8 cellular contexts compared by ENCODE assay signal in the genomic region with DNA sequence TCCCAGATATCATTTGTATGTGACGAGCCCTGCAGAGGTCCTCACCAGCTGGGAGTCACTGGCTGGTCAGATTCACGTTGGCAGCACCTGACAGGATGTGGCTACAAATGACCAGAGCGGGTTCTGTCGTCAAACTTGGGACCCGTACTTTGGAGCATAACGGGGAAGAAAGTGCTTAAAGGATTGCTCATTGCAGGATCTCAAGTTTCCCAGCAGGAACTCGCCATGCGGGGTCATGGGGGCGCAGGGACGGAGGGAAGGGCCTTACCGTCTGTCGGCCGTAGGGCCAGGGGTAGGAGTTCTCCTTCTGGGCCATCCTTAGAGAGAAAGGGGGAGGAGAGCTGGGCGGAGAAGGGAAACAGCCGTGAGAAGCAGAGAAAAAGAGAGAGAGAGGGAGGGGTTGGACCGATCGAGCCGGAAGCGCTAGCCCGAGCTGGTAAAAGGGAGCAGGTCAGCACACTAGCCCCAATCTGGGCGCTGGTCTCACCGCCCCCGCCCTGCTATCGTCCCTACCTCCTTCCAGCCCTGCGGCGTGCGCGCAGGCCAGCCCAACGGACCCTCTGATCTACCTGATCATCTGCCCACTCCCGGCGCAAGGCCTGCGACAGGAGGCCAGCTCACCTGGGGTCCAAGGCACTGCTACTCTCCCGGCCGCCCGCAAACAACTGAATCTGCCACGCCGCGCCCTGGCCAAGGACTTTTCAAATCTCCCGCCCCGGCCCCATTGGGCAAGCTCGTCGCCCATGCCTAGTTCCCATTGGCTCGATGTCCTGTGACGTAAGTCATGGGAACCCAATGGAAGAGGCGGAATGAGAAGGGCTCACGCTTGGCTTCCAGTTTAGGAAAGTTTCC. TPM values are rescaled to one million over a fixed set of nuclear protein-coding genes. Genes with fewer than 3 reads are reported as not detected.
DNase-seq lines count a peak whose midpoint lies in the region; ATAC-seq and TF ChIP-seq lines count a peak whose summit lies in the region.

A gene (minus strand): TSS at position 667 of the 852 bp plus-strand sequence. CDS start 351 bp downstream, at position 316.

- peak within 1 kb of the TSS; percentile 50 for H2AK5ac ChIP-seq in IMR-90 (ENCODE audit: low read depth, low read length)

- CTCF ChIA-PET in IMR-90 (lab: Yijun Ruan, JAX) (no interaction called here), PC-9 (lab: Charles Lee) (interaction anchor here (0.5 to 1.0 kb wide), 4 partner anchors 11 to 173 kb away, joined by 3 to 7 read pairs (median 5); no protein-coding TSS in a partner anchor)

- no peak within 1 kb of the TSS; the same call in 1 of the 2 replicates for H3K18ac ChIP-seq in IMR-90 (ENCODE audit: low read depth, low read length)

- peak within 1 kb of the TSS; percentile 24; the same call in 1 of the 2 replicates for H2BK120ac ChIP-seq in IMR-90 (ENCODE audit: low read depth, low read length)

- H3F3A ChIP-seq in PC-9 (ENCODE audit: insufficient read depth, low read depth) = peaks cover 13% of the 10 kb centered on the region; the same call in 1 of the 2 replicates

- POLR2A ChIA-PET in IMR-90 (lab: Charles Lee; ENCODE audit: unreplicated experiment) (interaction anchor here (0.5 to 0.6 kb wide), 3 partner anchors 12 to 238 kb away, joined by 3 to 4 read pairs (median 3); no protein-coding TSS in a partner anchor), PC-9 (lab: Charles Lee; ENCODE audit: unreplicated experiment) (interaction anchor here (0.6 to 1.8 kb wide), 15 partner anchors 9 to 909 kb away, joined by 3 to 28 read pairs (median 8); a partner anchor contains a TSS)

- ATAC-seq in GM21528 (IDR thresholded peaks at IDR 0.05; ENCODE audit: low FRiP score, unreplicated experiment) (peak; percentile 74), IMR-90 (ENCODE audit: low read depth) (peak; percentile 97)

- H3K4ac ChIP-seq in IMR-90 (ENCODE audit: low read depth, low read length) = peak within 1 kb of the TSS; percentile 79

- intact Hi-C loops in IMR-90 (cut with micrococcal nuclease) (loop anchor here (1.0 kb wide), 1 partner anchor 10 kb away; no protein-coding TSS in a partner anchor), PC-9 (cut with micrococcal nuclease; ENCODE audit: unreplicated experiment) (loop anchor here (1.0 kb wide), 1 partner anchor 10 kb away; no protein-coding TSS in a partner anchor)

- peak; percentile 79 for TF ChIP-seq POLR2A in IMR-90 (IDR thresholded peaks at IDR 0.05; ENCODE audit: low read depth, low read length)

- H2AFZ ChIP-seq in IMR-90 (replicated peaks; ENCODE audit: low read length, poor library complexity) (peak within 1 kb of the TSS; percentile 93), PC-9 (peak within 1 kb of the TSS; percentile 87)

- peaks cover 23 to 38% of the 10 kb centered on the region in 2 experiments for H3K79me1 ChIP-seq in IMR-90 (ENCODE audit: low read depth in 1 of 2, low read length in 2 of 2)

- H2BK20ac ChIP-seq in IMR-90 (ENCODE audit: low read depth, low read length) = no peak within 1 kb of the TSS

- in situ Hi-C loops in IMR-90 (cut with MboI; ENCODE audit: low sequenced_read_pairs) = no loop called here

- peak within 1 kb of the TSS; percentile 97 for H2AK9ac ChIP-seq in IMR-90 (replicated peaks; ENCODE audit: low read depth, low read length, poor library complexity)

- peaks cover 28% of the 10 kb centered on the region for H3K79me2 ChIP-seq in PC-9 (ENCODE audit: low read depth)

- H4K8ac ChIP-seq in IMR-90 (ENCODE audit: low read depth in 2 of 2, low read length in 2 of 2) = peak within 1 kb of the TSS; percentile 37 to 78

- 0 out of 2 replicates have a peak, but pooled peaks cover 7% of the 10 kb centered on the region for H3K4me1 ChIP-seq in IMR-90 (ENCODE audit: control insufficient read depth, insufficient read depth, low read length)
- H3K4me1 ChIP-seq in PC-9 (replicated peaks; ENCODE audit: insufficient read depth) = peaks cover 12% of the 10 kb centered on the region
- H3K4me1 ChIP-seq in esophagus (ENCODE audit: control insufficient read depth in 2 of 2, insufficient read depth in 2 of 2, low read length in 1 of 2) = peaks cover 3% of the 10 kb centered on the region in 2 donors
- H3K4me1 ChIP-seq in muscle layer of duodenum (ENCODE audit: control insufficient read depth in 1 of 2, insufficient read depth in 2 of 2, low read length in 2 of 2) = peaks cover 0 to 9% of the 10 kb centered on the region in 2 donors

- H3K56ac ChIP-seq in IMR-90 (ENCODE audit: extremely low read depth, insufficient read depth, low read length) = peak within 1 kb of the TSS; percentile 90

- no peaks in the 10 kb centered on the region for H3K9me2 ChIP-seq in PC-9 (ENCODE audit: insufficient read depth)

- peak within 1 kb of the TSS; percentile 61 for H3K9ac ChIP-seq in IMR-90 (ENCODE audit: low read depth, low read length)

- peak within 1 kb of the TSS; percentile 86 for H2BK5ac ChIP-seq in IMR-90 (ENCODE audit: low read depth, low read length, poor library complexity, severe bottlenecking)

- peak; percentile 81 for DNase-seq in DMS 273 treated with DMSO at 0.1 percent for 48 hours (lab: John Stamatoyannopoulos, UW)
- peak; percentile 97 for DNase-seq in IMR-90
- DNase-seq in PC-9 = peak; percentile 84 to 96
- peak; percentile 86 for DNase-seq in activated T-cell treated with anti-CD3 and anti-CD28 coated beads for 48 hours (ENCODE audit: low read depth)
- peak; percentile 91 for DNase-seq in stimulated activated CD8-positive, alpha-beta memory T cell treated with anti-CD3 and anti-CD28 coated beads, Interleukin-7, amount 100 ng/mL, for 24 hours (ENCODE audit: low read depth)

- dilution Hi-C loops in IMR-90 (cut with HindIII; ENCODE audit: low sequenced_read_pairs, unreplicated experiment) = no loop called here

- H3K9me1 ChIP-seq in IMR-90 (ENCODE audit: insufficient read depth, low read length) = peaks cover 9% of the 10 kb centered on the region; the same call in 1 of the 2 replicates

- TF ChIP-seq CTCF in IMR-90 (conservative IDR thresholded peaks at IDR 0.05; ENCODE audit: low read depth, low read length) (no peak), PC-9 (conservative IDR thresholded peaks at IDR 0.05) (no peak)

- 0% methylated on average over 24 of the region's 46 CpGs; no CpG with 5 or more reads in 1 of the 2 experiments for WGBS in IMR-90 (ENCODE audit: extremely low coverage in 2 of 2, insufficient read length in 1 of 2), 2 experiments
- WGBS in esophagus, 2 donors = 2 to 3% methylated on average over 43 to 46 of the region's 46 CpGs

- H3K27ac ChIP-seq in IMR-90 (ENCODE audit: insufficient read depth, low read length) (peak within 1 kb of the TSS; percentile 83; the same call in 1 of the 2 replicates), PC-9 (peak within 1 kb of the TSS; percentile 55), esophagus (ENCODE audit: low read depth in 2 of 2, low read length in 1 of 2) (peak within 1 kb of the TSS; percentile 70 to 75), muscle layer of duodenum (ENCODE audit: low read length) (peak within 1 kb of the TSS; percentile 69)

- H4K91ac ChIP-seq in IMR-90 (ENCODE audit: insufficient read depth, low read depth, low read length) = peak within 1 kb of the TSS; percentile 79; the same call in 1 of the 2 replicates

- no peak for TF ChIP-seq RAD21 in IMR-90 (IDR thresholded peaks at IDR 0.05; ENCODE audit: low read length)

- no peak within 1 kb of the TSS for H2BK15ac ChIP-seq in IMR-90 (ENCODE audit: low read depth, low read length)

- peak within 1 kb of the TSS; percentile 42 for H3K23ac ChIP-seq in IMR-90 (ENCODE audit: low read depth, low read length)

- H3K14ac ChIP-seq in IMR-90 (replicated peaks; ENCODE audit: low read depth, low read length) = peak within 1 kb of the TSS; percentile 78

- H3K36me3 ChIP-seq in IMR-90 (ENCODE audit: control insufficient read depth, insufficient read depth, low read length) (no peaks in the 10 kb centered on the region; the same call in 1 of the 2 replicates), PC-9 (ENCODE audit: low read depth) (no peaks in the 10 kb centered on the region), esophagus (ENCODE audit: control insufficient read depth in 2 of 2, insufficient read depth in 2 of 2, low read length in 1 of 2) (no peaks in the 10 kb centered on the region), muscle layer of duodenum (ENCODE audit: control insufficient read depth in 1 of 2, insufficient read depth in 2 of 2, low read length in 2 of 2) (no peaks in the 10 kb centered on the region)

- no peaks in the 10 kb centered on the region for H3K9me3 ChIP-seq in IMR-90 (ENCODE audit: control insufficient read depth, insufficient read depth, low read length)
- H3K9me3 ChIP-seq in PC-9 (ENCODE audit: insufficient read depth, low read depth) = no peaks in the 10 kb centered on the region
- no peaks in the 10 kb centered on the region for H3K9me3 ChIP-seq in esophagus (ENCODE audit: control insufficient read depth in 2 of 2, insufficient read depth in 1 of 2, low read depth in 1 of 2, low read length in 1 of 2)
- no peaks in the 10 kb centered on the region for H3K9me3 ChIP-seq in muscle layer of duodenum (ENCODE audit: control insufficient read depth in 1 of 2, low read length in 2 of 2)

- H4K20me1 ChIP-seq in IMR-90 (ENCODE audit: insufficient read depth, low read length) (no peaks in the 10 kb centered on the region; the same call in 1 of the 2 replicates), PC-9 (ENCODE audit: insufficient read depth) (no peaks in the 10 kb centered on the region)

- BruUV-seq in IMR-90 (replicated peaks; lab: Mats Ljungman, UMichigan) (TSS peak; percentile 91), PC-9 (replicated peaks; lab: Mats Ljungman, UMichigan) (TSS peak; percentile 80)

- H3K4me3 ChIP-seq in IMR-90 (ENCODE audit: insufficient read depth, low read depth, low read length) = peak within 1 kb of the TSS; percentile 74
- H3K4me3 ChIP-seq in PC-9 = peak within 1 kb of the TSS; percentile 70
- H3K4me3 ChIP-seq in esophagus (ENCODE audit: low read depth in 1 of 2, low read length in 2 of 2) = peak within 1 kb of the TSS; percentile 60 to 78
- H3K4me3 ChIP-seq in muscle layer of duodenum (ENCODE audit: low read depth in 1 of 2, low read length in 2 of 2) = peak within 1 kb of the TSS; percentile 70 to 76

- H3K4me2 ChIP-seq in IMR-90 (ENCODE audit: low read depth, low read length) (peak within 1 kb of the TSS; percentile 87), PC-9 (peak within 1 kb of the TSS; percentile 75)

- H3K27me3 ChIP-seq in IMR-90 (ENCODE audit: control insufficient read depth, insufficient read depth, low read length) = no peaks in the 10 kb centered on the region
- no peaks in the 10 kb centered on the region for H3K27me3 ChIP-seq in PC-9 (ENCODE audit: insufficient read depth, low read depth)
- no peaks in the 10 kb centered on the region for H3K27me3 ChIP-seq in esophagus (ENCODE audit: control insufficient read depth in 1 of 2, insufficient read depth in 2 of 2, low read length in 2 of 2)
- no peaks in the 10 kb centered on the region for H3K27me3 ChIP-seq in muscle layer of duodenum (ENCODE audit: low read depth, low read length)

- peak within 1 kb of the TSS; percentile 91; the same call in 1 of the 2 replicates for H4K5ac ChIP-seq in IMR-90 (ENCODE audit: low read depth, low read length)

RNA-seq across cellular contexts. Expression of the gene that starts here (rescaled TPM):
- total RNA-seq in IMR-90 (2012; rRNA removed) (38.9 and 45.9 TPM in 2 replicates), PC-9 (2021) (159 and 167 TPM in 2 replicates)
- polyA plus RNA-seq in IMR-90 (2012; rRNA removed) (55.0 and 62.0 TPM in 2 replicates), esophagus (10 to 100 TPM; 25.3 to 28.3 TPM)
- 22.6 and 51.7 TPM in 2 replicates for polyA plus RNA-seq in IMR-90 (2012; cell fraction: cytosol; rRNA removed)
- 150 and 182 TPM in 2 replicates for polyA plus RNA-seq in IMR-90 (2012; cell fraction: nucleus; rRNA removed; ENCODE audit: low replicate concordance)

Comparison
In these comparisons a context has a peak if more than half of its experiments do, and no peak if none do; other contexts are left out.
1. Peak in every context shown above with its lines: DNase-seq, ATAC-seq, H3K4me3 ChIP-seq and H3K27ac ChIP-seq.